6 cellular contexts compared by ENCODE assay signal in the genomic region with DNA sequence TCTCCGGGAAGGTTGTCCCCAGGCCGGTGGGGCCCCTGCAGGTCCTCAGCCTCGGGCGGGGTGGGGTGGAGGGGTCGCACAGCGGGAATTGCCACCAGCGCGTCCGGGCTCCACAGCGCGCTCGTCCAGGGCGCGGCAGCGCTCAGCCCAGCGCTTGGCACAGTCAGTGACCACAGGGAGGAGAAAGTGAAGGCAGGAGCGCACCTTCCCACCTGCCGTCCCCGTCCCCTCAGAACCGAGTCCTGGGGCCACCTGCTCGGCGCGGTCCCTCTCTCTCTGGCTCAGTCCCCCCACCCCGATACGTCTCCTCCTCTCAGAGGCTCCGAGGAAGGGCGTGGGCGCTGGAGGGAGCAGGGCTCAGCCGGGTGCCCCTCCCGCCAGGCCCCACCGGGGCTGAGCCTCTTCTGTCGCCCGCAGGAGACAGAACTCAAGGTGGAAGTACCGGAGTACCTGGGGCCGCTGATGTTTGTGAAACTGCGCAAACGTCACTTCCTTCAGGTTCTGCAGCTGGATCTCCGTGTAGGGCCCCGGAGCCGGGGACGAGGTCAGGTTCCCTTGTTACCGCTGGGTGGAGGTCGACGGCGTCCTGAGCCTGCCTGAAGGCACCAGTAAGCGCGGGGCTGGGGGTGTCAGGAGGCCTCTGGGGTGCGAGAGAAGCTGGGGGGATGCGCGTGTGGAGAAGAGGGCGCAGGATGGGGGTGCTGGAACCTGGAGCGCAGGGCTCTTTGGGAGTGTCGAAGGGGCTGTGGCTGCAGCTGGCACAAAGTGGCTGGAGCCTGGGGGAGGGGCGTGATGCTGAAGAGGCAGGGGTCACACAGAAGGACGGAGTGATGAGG. TPM values are rescaled to one million over a fixed set of nuclear protein-coding genes. Genes with fewer than 3 reads are reported as not detected.
DNase-seq lines count a peak whose midpoint lies in the region; ATAC-seq and TF ChIP-seq lines count a peak whose summit lies in the region.
"Not testable (repeated sequence)": the region's sequence is repeated elsewhere in the genome, so short reads cannot be mapped to it uniquely, and the experiment has no call there.

No MANE protein-coding gene starts in this region.

- 0 out of 2 replicates have a peak, but pooled peaks have one; percentile 2 for TF ChIP-seq CTCF in GM12875 (IDR thresholded peaks at IDR 0.05; ENCODE audit: borderline replicate concordance, insufficient read depth, low read depth, low read length)

- H3K27ac Mint-ChIP-seq in activated CD8-positive, alpha-beta memory T cell treated with anti-CD3 and anti-CD28 coated beads, Interleukin-2, amount 10 ng/mL, durations not matched to agents 7 days and 5 days, result peak overlapping the region; percentile 52
- peak overlapping the region; percentile 89 to 93 for H3K27ac Mint-ChIP-seq in effector memory CD8-positive, alpha-beta T cell
- peak overlapping the region; percentile 75 to 98 (median 96) for H3K27ac Mint-ChIP-seq in naive B cell
- peak overlapping the region; percentile 80 to 94 for H3K27ac Mint-ChIP-seq in stimulated activated naive CD8-positive, alpha-beta T cell treated with anti-CD3 and anti-CD28 coated beads, Interleukin-15, amount 100 ng/mL, for 72 hours

- CTCF ChIA-PET in activated CD8-positive, alpha-beta memory T cell treated with anti-CD3 and anti-CD28 coated beads, Interleukin-2, amount 10 ng/mL, durations not matched to agents 7 days and 5 days (lab: Charles Lee), result interaction anchor here (0.7 to 1.5 kb wide), 3 partner anchors 10 to 253 kb away, joined by 3 to 5 read pairs (median 4); no protein-coding TSS in a partner anchor

- peak; percentile 74 for ATAC-seq in activated CD8-positive, alpha-beta memory T cell treated with anti-CD3 and anti-CD28 coated beads, Interleukin-2, amount 10 ng/mL, durations not matched to agents 7 days and 5 days
- ATAC-seq in effector memory CD8-positive, alpha-beta T cell (replicated peaks), result peak; percentile 92
- peak; percentile 83 to 84 for ATAC-seq in naive B cell (ENCODE audit: low read depth in 2 of 2)
- peak; percentile 91 for ATAC-seq in stimulated activated naive CD8-positive, alpha-beta T cell treated with anti-CD3 and anti-CD28 coated beads, Interleukin-15, amount 100 ng/mL, for 72 hours

- not testable (repeated sequence) for H3K9me3 Mint-ChIP-seq in activated CD8-positive, alpha-beta memory T cell treated with anti-CD3 and anti-CD28 coated beads, Interleukin-2, amount 10 ng/mL, durations not matched to agents 7 days and 5 days (ENCODE audit: low read depth); effector memory CD8-positive, alpha-beta T cell; naive B cell; stimulated activated naive CD8-positive, alpha-beta T cell treated with anti-CD3 and anti-CD28 coated beads, Interleukin-15, amount 100 ng/mL, for 72 hours

- H3K4me3 ChIP-seq in GM12875 (ENCODE audit: low read depth, low read length), result peak overlapping the region; percentile 63

- H3K27me3 Mint-ChIP-seq in activated CD8-positive, alpha-beta memory T cell treated with anti-CD3 and anti-CD28 coated beads, Interleukin-2, amount 10 ng/mL, durations not matched to agents 7 days and 5 days, result peaks cover 40% of the 10 kb centered on the region
- peaks cover 0 to 13% of the 10 kb centered on the region in 2 donors for H3K27me3 Mint-ChIP-seq in effector memory CD8-positive, alpha-beta T cell
- not testable (repeated sequence) for H3K27me3 Mint-ChIP-seq in naive B cell; stimulated activated naive CD8-positive, alpha-beta T cell treated with anti-CD3 and anti-CD28 coated beads, Interleukin-15, amount 100 ng/mL, for 72 hours

- not testable (repeated sequence) for H3K36me3 Mint-ChIP-seq in activated CD8-positive, alpha-beta memory T cell treated with anti-CD3 and anti-CD28 coated beads, Interleukin-2, amount 10 ng/mL, durations not matched to agents 7 days and 5 days; effector memory CD8-positive, alpha-beta T cell (ENCODE audit: insufficient read depth); naive B cell

- DNase-seq in NCI-H526 (lab: John Stamatoyannopoulos, UW), result peak; percentile 3 to 48
- peak; percentile 68 for DNase-seq in activated CD8-positive, alpha-beta memory T cell treated with anti-CD3 and anti-CD28 coated beads, Interleukin-2, amount 10 ng/mL, durations not matched to agents 7 days and 5 days
- DNase-seq in effector memory CD8-positive, alpha-beta T cell, result peak; percentile 28 to 39 (median 34)
- peak; percentile 65 for DNase-seq in naive B cell
- DNase-seq in stimulated activated naive CD8-positive, alpha-beta T cell treated with anti-CD3 and anti-CD28 coated beads, Interleukin-15, amount 100 ng/mL, for 72 hours, result peak; percentile 46 to 69

- H3K4me1 Mint-ChIP-seq in activated CD8-positive, alpha-beta memory T cell treated with anti-CD3 and anti-CD28 coated beads, Interleukin-2, amount 10 ng/mL, durations not matched to agents 7 days and 5 days, result peaks cover 59% of the 10 kb centered on the region
- H3K4me1 Mint-ChIP-seq in effector memory CD8-positive, alpha-beta T cell (ENCODE audit: low read depth in 2 of 2), result peaks cover 31 to 33% of the 10 kb centered on the region in 2 donors
- H3K4me1 Mint-ChIP-seq in naive B cell, result peaks cover 55 to 71% (median 70%) of the 10 kb centered on the region in 3 donors
- peaks cover 69% of the 10 kb centered on the region for H3K4me1 Mint-ChIP-seq in stimulated activated naive CD8-positive, alpha-beta T cell treated with anti-CD3 and anti-CD28 coated beads, Interleukin-15, amount 100 ng/mL, for 72 hours

- H3K4me3 Mint-ChIP-seq in activated CD8-positive, alpha-beta memory T cell treated with anti-CD3 and anti-CD28 coated beads, Interleukin-2, amount 10 ng/mL, durations not matched to agents 7 days and 5 days, result peak overlapping the region; percentile 74
- H3K4me3 Mint-ChIP-seq in effector memory CD8-positive, alpha-beta T cell, result peak overlapping the region; percentile 90 to 91
- H3K4me3 Mint-ChIP-seq in naive B cell, result peak overlapping the region; percentile 91 to 99 (median 96)
- H3K4me3 Mint-ChIP-seq in stimulated activated naive CD8-positive, alpha-beta T cell treated with anti-CD3 and anti-CD28 coated beads, Interleukin-15, amount 100 ng/mL, for 72 hours, result peak overlapping the region; percentile 89 to 93

RNA-seq across cellular contexts. Expression of a gene that starts 5.5 kb away (rescaled TPM):
- 1 to 10 TPM; 1.1 to 1.4 TPM for total RNA-seq in activated CD8-positive, alpha-beta memory T cell treated with anti-CD3 and anti-CD28 coated beads, Interleukin-2, amount 10 ng/mL, durations not matched to agents 7 days and 5 days
- 10 to 100 TPM in 3 of 6 donors, 1 to 10 TPM in 3; 6.6 to 16.8 (median 9.7) TPM for polyA plus RNA-seq in naive B cell (ENCODE audit: low read depth in 6 of 6)

RNA-seq across cellular contexts. Expression of a gene that starts 5.6 kb away (rescaled TPM):
- total RNA-seq in activated CD8-positive, alpha-beta memory T cell treated with anti-CD3 and anti-CD28 coated beads, Interleukin-2, amount 10 ng/mL, durations not matched to agents 7 days and 5 days, result 10 to 100 TPM; 18.3 TPM
- polyA plus RNA-seq in naive B cell (ENCODE audit: low read depth in 6 of 6), result 10 to 100 TPM; 25.7 to 33.8 (median 31.0) TPM

RNA-seq across cellular contexts. Expression of a gene that starts 16.2 kb away (rescaled TPM):
- total RNA-seq in activated CD8-positive, alpha-beta memory T cell treated with anti-CD3 and anti-CD28 coated beads, Interleukin-2, amount 10 ng/mL, durations not matched to agents 7 days and 5 days, result 10 to 100 TPM; 69.6 to 71.6 TPM
- polyA plus RNA-seq in naive B cell (ENCODE audit: low read depth in 6 of 6), result 10 to 100 TPM; 57.8 to 85.5 (median 64.4) TPM

RNA-seq across cellular contexts. Expression of a gene that starts 16.5 kb away (rescaled TPM):
- 10 to 100 TPM; 16.5 to 18.0 TPM for total RNA-seq in activated CD8-positive, alpha-beta memory T cell treated with anti-CD3 and anti-CD28 coated beads, Interleukin-2, amount 10 ng/mL, durations not matched to agents 7 days and 5 days
- 1 to 10 TPM; 2.8 to 5.9 (median 3.2) TPM for polyA plus RNA-seq in naive B cell (ENCODE audit: low read depth in 6 of 6)

RNA-seq across cellular contexts. Expression of a gene that starts 56.2 kb away (rescaled TPM):
- total RNA-seq in activated CD8-positive, alpha-beta memory T cell treated with anti-CD3 and anti-CD28 coated beads, Interleukin-2, amount 10 ng/mL, durations not matched to agents 7 days and 5 days, result not detected
- polyA plus RNA-seq in naive B cell (ENCODE audit: low read depth in 6 of 6), result under 1 TPM in 1 of 6 donors, not detected in 5; 0.37 TPM

Comparison
In these comparisons a context has a peak if more than half of its experiments do, and no peak if none do; other contexts are left out.
1. Peak in every context shown above with its lines: DNase-seq, ATAC-seq and H3K4me3 ChIP-seq.